8 cellular contexts compared by ENCODE assay signal in genomic region chr1:205375816-205376545, GRCh38. TPM values are rescaled to one million over a fixed set of nuclear protein-coding genes. Genes with fewer than 3 reads are reported as not detected.
DNase-seq lines count a peak whose midpoint lies in the region; ATAC-seq lines count a peak whose summit lies in the region.

No MANE protein-coding gene starts in this region.

- CTCF ChIA-PET in T-cell (lab: Charles Lee): no interaction called here

- H3K27me3 Mint-ChIP-seq in T-cell: peaks cover 38 to 45% of the 10 kb centered on the region in 2 donors
- peaks cover 39 to 50% of the 10 kb centered on the region in 2 donors for H3K27me3 Mint-ChIP-seq in natural killer cell treated with Interleukin-12 subunit alpha and Interleukin-12 subunit beta and Interleukin-15 and Interleukin-18, amount 100 ng/mL, for 72 hours

- H3K27me3 ChIP-seq in BLaER1 treated with 17β-estradiol and CSF1 and Interleukin-3, amounts not matched to agents 10 nM and 100 nM: 0 out of 22 replicates have a peak, but pooled peaks cover 0 to 8% (median 0%) of the 10 kb centered on the region in 11 experiments
- peaks cover 16% of the 10 kb centered on the region for H3K27me3 ChIP-seq in adipocyte (replicated peaks; ENCODE audit: control insufficient read depth, insufficient read depth, low read length)

- ATAC-seq in HG02884 (IDR thresholded peaks at IDR 0.05; ENCODE audit: unreplicated experiment) (no peak), T-cell (replicated peaks in 1 of 4) (no peak), GM18511 (IDR thresholded peaks at IDR 0.05; ENCODE audit: unreplicated experiment) (no peak)
- no peak for ATAC-seq in natural killer cell treated with Interleukin-12 subunit alpha and Interleukin-12 subunit beta and Interleukin-15 and Interleukin-18, amount 100 ng/mL, for 72 hours

- POLR2A ChIA-PET in T-cell (lab: Charles Lee): interaction anchor here in 1 of 2 donors (0.7 kb wide), 1 partner anchor 364 kb away, joined by 9 read pairs; no protein-coding TSS in a partner anchor

- no peak overlapping the region for H3K9ac ChIP-seq in BLaER1 treated with 17β-estradiol and CSF1 and Interleukin-3, amounts not matched to agents 10 nM and 100 nM
- no peak overlapping the region for H3K9ac ChIP-seq in adipocyte (ENCODE audit: low read length)

- H4K20me1 ChIP-seq in BLaER1 treated with 17β-estradiol and CSF1 and Interleukin-3, amounts not matched to agents 10 nM and 100 nM: no peaks in the 10 kb centered on the region

- no peaks in the 10 kb centered on the region for H3K36me3 Mint-ChIP-seq in T-cell
- H3K36me3 Mint-ChIP-seq in natural killer cell treated with Interleukin-12 subunit alpha and Interleukin-12 subunit beta and Interleukin-15 and Interleukin-18, amount 100 ng/mL, for 72 hours: no peaks in the 10 kb centered on the region

- DNase-seq in NCI-H1092 (lab: John Stamatoyannopoulos, UW) (peak; percentile 56), adipocyte (ENCODE audit: low read depth) (peak; percentile 66), kidney tubule cell (ENCODE audit: low spot score) (peak; percentile 42), T-cell (no peak)
- no peak for DNase-seq in natural killer cell treated with Interleukin-12 subunit alpha and Interleukin-12 subunit beta and Interleukin-15 and Interleukin-18, amount 100 ng/mL, for 72 hours (ENCODE audit: low spot score)

- no peak overlapping the region for H3K4me3 ChIP-seq in BLaER1 treated with 17β-estradiol and CSF1 and Interleukin-3, amounts not matched to agents 10 nM and 100 nM
- no peak overlapping the region for H3K4me3 ChIP-seq in adipocyte (ENCODE audit: low read length)

- no peaks in the 10 kb centered on the region for H3K36me3 ChIP-seq in BLaER1 treated with 17β-estradiol and CSF1 and Interleukin-3, amounts not matched to agents 10 nM and 100 nM
- H3K36me3 ChIP-seq in adipocyte (ENCODE audit: control insufficient read depth, insufficient read depth, low read length, severe bottlenecking): no peaks in the 10 kb centered on the region

- no peaks in the 10 kb centered on the region for H3K9me3 ChIP-seq in BLaER1 treated with 17β-estradiol and CSF1 and Interleukin-3, amounts not matched to agents 10 nM and 100 nM (replicated peaks in 1 of 11)
- H3K9me3 ChIP-seq in adipocyte (ENCODE audit: control insufficient read depth, low read length): no peaks in the 10 kb centered on the region

- no peak overlapping the region for H3K27ac Mint-ChIP-seq in T-cell
- H3K27ac Mint-ChIP-seq in natural killer cell treated with Interleukin-12 subunit alpha and Interleukin-12 subunit beta and Interleukin-15 and Interleukin-18, amount 100 ng/mL, for 72 hours: no peak overlapping the region

- peak overlapping the region in 6 of 11 experiments; percentile 11 to 39 (median 20); a peak in 7 of 22 replicates for H3K4me2 ChIP-seq in BLaER1 treated with 17β-estradiol and CSF1 and Interleukin-3, amounts not matched to agents 10 nM and 100 nM

- no peak overlapping the region for H3K27ac ChIP-seq in BLaER1 treated with 17β-estradiol and CSF1 and Interleukin-3, amounts not matched to agents 10 nM and 100 nM

- H3K9me3 Mint-ChIP-seq in T-cell: no peaks in the 10 kb centered on the region
- H3K9me3 Mint-ChIP-seq in natural killer cell treated with Interleukin-12 subunit alpha and Interleukin-12 subunit beta and Interleukin-15 and Interleukin-18, amount 100 ng/mL, for 72 hours: no peaks in the 10 kb centered on the region

- H3K4me3 Mint-ChIP-seq in T-cell: no peak overlapping the region
- H3K4me3 Mint-ChIP-seq in natural killer cell treated with Interleukin-12 subunit alpha and Interleukin-12 subunit beta and Interleukin-15 and Interleukin-18, amount 100 ng/mL, for 72 hours: no peak overlapping the region

- peaks cover 23 to 45% (median 38%) of the 10 kb centered on the region in 10 experiments for H3K4me1 ChIP-seq in BLaER1 treated with 17β-estradiol and CSF1 and Interleukin-3, amounts not matched to agents 10 nM and 100 nM
- peaks cover 30% of the 10 kb centered on the region for H3K4me1 ChIP-seq in adipocyte (ENCODE audit: control insufficient read depth, insufficient read depth, low read length)

- H3K4me1 Mint-ChIP-seq in T-cell: peaks cover 18 to 29% (median 28%) of the 10 kb centered on the region in 3 donors
- peaks cover 0 to 4% of the 10 kb centered on the region in 2 donors for H3K4me1 Mint-ChIP-seq in natural killer cell treated with Interleukin-12 subunit alpha and Interleukin-12 subunit beta and Interleukin-15 and Interleukin-18, amount 100 ng/mL, for 72 hours (ENCODE audit: low read depth in 2 of 2)

RNA-seq across cellular contexts. Expression of gene KLHDC8A, which starts 19.3 kb away (rescaled TPM):
- under 1 TPM in 1 of 5 donors, not detected in 4; 0.30 TPM for total RNA-seq in T-cell
- total RNA-seq in natural killer cell treated with Interleukin-12 subunit alpha and Interleukin-12 subunit beta and Interleukin-15 and Interleukin-18, amount 100 ng/mL, for 72 hours: not detected

RNA-seq across cellular contexts. Expression of gene LEMD1, which starts 45.9 kb away (rescaled TPM):
- under 1 TPM in 2 of 5 donors, not detected in 3; 0.69 to 0.98 TPM for total RNA-seq in T-cell
- not detected for total RNA-seq in natural killer cell treated with Interleukin-12 subunit alpha and Interleukin-12 subunit beta and Interleukin-15 and Interleukin-18, amount 100 ng/mL, for 72 hours

RNA-seq across cellular contexts. Expression of gene NUAK2, which starts 54.4 kb away (rescaled TPM):
- 10 to 100 TPM; 15.0 to 38.7 (median 32.7) TPM for total RNA-seq in T-cell
- 1 to 10 TPM; 1.0 to 2.5 TPM for total RNA-seq in natural killer cell treated with Interleukin-12 subunit alpha and Interleukin-12 subunit beta and Interleukin-15 and Interleukin-18, amount 100 ng/mL, for 72 hours

Comparison
In these comparisons a context has a peak if more than half of its experiments do, and no peak if none do; other contexts are left out.
1. DNase-seq: peak in NCI-H1092 (single experiment), adipocyte (single experiment) and kidney tubule cell (single experiment); none in T-cell (0 of 34) and natural killer cell treated with Interleukin-12 subunit alpha and Interleukin-12 subunit beta and Interleukin-15 and Interleukin-18, amount 100 ng/mL, for 72 hours (single experiment).
2. RNA of gene NUAK2, which starts 54.4 kb away (total RNA-seq): 15.0 to 38.7 TPM in T-cell; 1.0 to 2.5 TPM in natural killer cell treated with Interleukin-12 subunit alpha and Interleukin-12 subunit beta and Interleukin-15 and Interleukin-18, amount 100 ng/mL, for 72 hours; every median in the first group is over 4 times any median in the second.